In the genomic region with DNA sequence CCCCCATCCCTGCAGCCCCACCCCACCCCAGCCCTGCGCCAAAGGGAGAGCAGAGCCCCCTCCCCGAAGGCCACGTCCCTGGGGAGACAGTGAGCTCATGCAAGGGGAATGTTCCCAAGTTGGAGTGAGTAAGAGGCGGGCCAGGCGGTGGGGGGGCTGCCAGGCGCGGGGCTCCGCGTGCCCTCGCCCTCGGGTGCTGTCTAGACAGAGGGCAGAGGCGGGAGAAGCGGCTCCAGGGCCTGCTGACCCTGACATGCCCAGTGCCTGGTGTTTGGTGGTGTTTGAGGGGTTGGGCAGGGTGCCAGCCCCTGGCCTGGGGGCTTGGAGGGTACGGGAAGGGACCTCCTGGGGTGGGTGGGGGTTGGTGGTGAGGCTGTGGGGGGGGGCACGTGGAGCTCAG, we compare ENCODE assay signal across 10 cellular contexts. TPM values are rescaled to one million over a fixed set of nuclear protein-coding genes. Genes with fewer than 3 reads are reported as not detected.
A peak's percentile ranks its signal among the peaks of the same experiment; 100 is the strongest.
DNase-seq lines count a peak whose midpoint lies in the region; ATAC-seq and TF ChIP-seq lines count a peak whose summit lies in the region.
"Had no signal": no experiment of that assay in that cellular context is flagged by ENCODE, and none has a peak within 500 bp of the region (broad histone marks: within the 10 kb centered on the region; RNA-seq: fewer than 3 reads in every experiment).

No MANE protein-coding gene starts in this region.

- H3K4me2 ChIP-seq in IMR-90 (ENCODE audit: low read depth, low read length): peak overlapping the region; percentile 68

- H3K9me1 ChIP-seq in IMR-90 (ENCODE audit: insufficient read depth, low read length): peaks cover 12% of the 10 kb centered on the region

- H3K27me3 Mint-ChIP-seq in activated naive CD4-positive, alpha-beta T cell treated with anti-CD3 and anti-CD28 coated beads for 36 hours (ENCODE audit: low read depth): peaks cover 16% of the 10 kb centered on the region

- peak overlapping the region; percentile 69 for H2AFZ ChIP-seq in IMR-90 (replicated peaks; ENCODE audit: low read length, poor library complexity)

- H2AK9ac ChIP-seq in IMR-90 (replicated peaks; ENCODE audit: low read depth, low read length, poor library complexity): peak overlapping the region; percentile 99

- H3K4me1 ChIP-seq in IMR-90 (ENCODE audit: control insufficient read depth, insufficient read depth, low read length): peaks cover 19% of the 10 kb centered on the region

- peak; percentile 3 for ATAC-seq in IMR-90 (ENCODE audit: low read depth)
- ATAC-seq in stimulated activated effector memory CD8-positive, alpha-beta T cell treated with anti-CD3 and anti-CD28 coated beads, Interleukin-12 subunit alpha, Interleukin-12 subunit beta, amount 100 ng/mL, for 72 hours: no peak

- no peak overlapping the region for H2BK20ac ChIP-seq in IMR-90 (ENCODE audit: low read depth, low read length)

- dilution Hi-C loops in IMR-90 (cut with HindIII; ENCODE audit: low sequenced_read_pairs, unreplicated experiment): no loop called here

- H3K18ac ChIP-seq in IMR-90 (ENCODE audit: low read depth, low read length): no peak overlapping the region

- H2BK15ac ChIP-seq in IMR-90 (ENCODE audit: low read depth, low read length): no peak overlapping the region

- peak overlapping the region; percentile 90 for H3K4ac ChIP-seq in IMR-90 (ENCODE audit: low read depth, low read length)

- WGBS in IMR-90 (ENCODE audit: extremely low coverage in 2 of 2, insufficient read length in 1 of 2), 2 experiments: 0% methylated on average over 1 of the region's 15 CpGs; no CpG with 5 or more reads in 1 of the 2 experiments

- peak overlapping the region; percentile 57; the same call in 1 of the 2 replicates for H2BK120ac ChIP-seq in IMR-90 (ENCODE audit: low read depth, low read length)

- H3K14ac ChIP-seq in IMR-90 (replicated peaks; ENCODE audit: low read depth, low read length): peak overlapping the region; percentile 78; the same call in 1 of the 2 replicates

- no peak overlapping the region for H3K23ac ChIP-seq in IMR-90 (ENCODE audit: low read depth, low read length)

- no peaks in the 10 kb centered on the region for H3K36me3 Mint-ChIP-seq in activated naive CD4-positive, alpha-beta T cell treated with anti-CD3 and anti-CD28 coated beads for 36 hours (ENCODE audit: low read depth)
- H3K36me3 Mint-ChIP-seq in stimulated activated effector memory CD8-positive, alpha-beta T cell treated with anti-CD3 and anti-CD28 coated beads, Interleukin-12 subunit alpha, Interleukin-12 subunit beta, amount 100 ng/mL, for 72 hours: peaks cover 8% of the 10 kb centered on the region
- H3K36me3 Mint-ChIP-seq: CD4-positive, alpha-beta memory T cell had no signal

- CTCF ChIA-PET in IMR-90 (lab: Yijun Ruan, JAX): no interaction called here
- CTCF ChIA-PET in activated naive CD4-positive, alpha-beta T cell treated with anti-CD3 and anti-CD28 coated beads for 36 hours (lab: Charles Lee): interaction anchor here (1.1 kb wide), 1 partner anchor 13 kb away, joined by 3 read pairs; no protein-coding TSS in a partner anchor

- H3K27ac ChIP-seq in 22Rv1: peak overlapping the region; percentile 84
- H3K27ac ChIP-seq in IMR-90 (ENCODE audit: insufficient read depth, low read length): peak overlapping the region; percentile 63

- peaks cover 13% of the 10 kb centered on the region for H3K4me1 Mint-ChIP-seq in activated naive CD4-positive, alpha-beta T cell treated with anti-CD3 and anti-CD28 coated beads for 36 hours (ENCODE audit: low read depth)
- H3K4me1 Mint-ChIP-seq in stimulated activated effector memory CD8-positive, alpha-beta T cell treated with anti-CD3 and anti-CD28 coated beads, Interleukin-12 subunit alpha, Interleukin-12 subunit beta, amount 100 ng/mL, for 72 hours: peaks cover 8% of the 10 kb centered on the region

- no peak for TF ChIP-seq POLR2A in IMR-90 (IDR thresholded peaks at IDR 0.05; ENCODE audit: low read depth, low read length)

- no peaks in the 10 kb centered on the region; the same call in 1 of the 2 replicates for H3K36me3 ChIP-seq in IMR-90 (ENCODE audit: control insufficient read depth, insufficient read depth, low read length)

- no peaks in the 10 kb centered on the region for H3K9me3 Mint-ChIP-seq in activated naive CD4-positive, alpha-beta T cell treated with anti-CD3 and anti-CD28 coated beads for 36 hours
- H3K9me3 Mint-ChIP-seq in stimulated activated effector memory CD8-positive, alpha-beta T cell treated with anti-CD3 and anti-CD28 coated beads, Interleukin-12 subunit alpha, Interleukin-12 subunit beta, amount 100 ng/mL, for 72 hours: no peaks in the 10 kb centered on the region

- peak overlapping the region; percentile 90; the same call in 1 of the 2 replicates for H3K9ac ChIP-seq in IMR-90 (ENCODE audit: low read depth, low read length)

- no peaks in the 10 kb centered on the region for H3K9me3 ChIP-seq in IMR-90 (ENCODE audit: control insufficient read depth, insufficient read depth, low read length)

- POLR2A ChIA-PET in IMR-90 (lab: Charles Lee; ENCODE audit: unreplicated experiment): interaction anchor here (0.7 kb wide), 2 partner anchors 76 to 280 kb away, joined by 3 read pairs; no protein-coding TSS in a partner anchor

- no peak for TF ChIP-seq CTCF in 22Rv1 (IDR thresholded peaks at IDR 0.05)
- no peak for TF ChIP-seq CTCF in IMR-90 (conservative IDR thresholded peaks at IDR 0.05; ENCODE audit: low read depth, low read length)
- TF ChIP-seq CTCF in choroid plexus epithelial cell (conservative IDR thresholded peaks at IDR 0.05; ENCODE audit: low read depth, low read length): no peak

- peak overlapping the region; percentile 94; the same call in 1 of the 2 replicates for H2AK5ac ChIP-seq in IMR-90 (ENCODE audit: low read depth, low read length)

- peak overlapping the region; percentile 84 to 98; a peak in 2 of 4 replicates for H4K8ac ChIP-seq in IMR-90 (ENCODE audit: low read depth in 2 of 2, low read length in 2 of 2)

- peak overlapping the region; percentile 89 for H2BK5ac ChIP-seq in IMR-90 (ENCODE audit: low read depth, low read length, poor library complexity, severe bottlenecking)

- no peak overlapping the region for H3K56ac ChIP-seq in IMR-90 (ENCODE audit: extremely low read depth, insufficient read depth, low read length)

- no peaks in the 10 kb centered on the region for H3K27me3 ChIP-seq in IMR-90 (ENCODE audit: control insufficient read depth, insufficient read depth, low read length)

- H3K79me1 ChIP-seq in IMR-90 (ENCODE audit: low read depth in 1 of 2, low read length in 2 of 2): peaks cover 13 to 43% of the 10 kb centered on the region in 2 experiments; a peak in 3 of 4 replicates

- peak overlapping the region; percentile 47; the same call in 1 of the 2 replicates for H4K91ac ChIP-seq in IMR-90 (ENCODE audit: insufficient read depth, low read depth, low read length)

- peak overlapping the region; percentile 81; the same call in 1 of the 2 replicates for H3K4me3 ChIP-seq in IMR-90 (ENCODE audit: insufficient read depth, low read depth, low read length)
- peak overlapping the region; percentile 74 for H3K4me3 ChIP-seq in choroid plexus epithelial cell (ENCODE audit: low read depth, low read length)

- H4K5ac ChIP-seq in IMR-90 (ENCODE audit: low read depth, low read length): no peak overlapping the region

- no peak overlapping the region for H3K27ac Mint-ChIP-seq in activated naive CD4-positive, alpha-beta T cell treated with anti-CD3 and anti-CD28 coated beads for 36 hours
- no peak overlapping the region for H3K27ac Mint-ChIP-seq in stimulated activated effector memory CD8-positive, alpha-beta T cell treated with anti-CD3 and anti-CD28 coated beads, Interleukin-12 subunit alpha, Interleukin-12 subunit beta, amount 100 ng/mL, for 72 hours
- H3K27ac Mint-ChIP-seq: CD4-positive, alpha-beta memory T cell had no signal

- intact Hi-C loops in IMR-90 (cut with micrococcal nuclease): no loop called here
- intact Hi-C loops in activated naive CD4-positive, alpha-beta T cell treated with anti-CD3 and anti-CD28 coated beads for 36 hours (cut with micrococcal nuclease): no loop called here

- DNase-seq in IMR-90 (peak; percentile 79), choroid plexus epithelial cell (ENCODE audit: low read depth) (peak; percentile 87), lung microvascular endothelial cell (ENCODE audit: low read depth in 2 of 2) (peak; percentile 31 to 69), activated gamma-delta T cell (lab: John Stamatoyannopoulos, UW) (no peak), cerebellum (ENCODE audit: low spot score) (no peak)
- no peak for DNase-seq in activated naive CD4-positive, alpha-beta T cell treated with anti-CD3 and anti-CD28 coated beads for 36 hours
- DNase-seq in stimulated activated effector memory CD8-positive, alpha-beta T cell treated with anti-CD3 and anti-CD28 coated beads, Interleukin-12 subunit alpha, Interleukin-12 subunit beta, amount 100 ng/mL, for 72 hours (ENCODE audit: low spot score in 2 of 2): no peak
- DNase-seq: NCI-H748 treated with DMSO at 0.1 percent for 48 hours had no signal

- no peak for TF ChIP-seq RAD21 in IMR-90 (IDR thresholded peaks at IDR 0.05; ENCODE audit: low read length)

- peaks cover 18% of the 10 kb centered on the region for H4K20me1 ChIP-seq in IMR-90 (ENCODE audit: insufficient read depth, low read length)

- in situ Hi-C loops in IMR-90 (cut with MboI; ENCODE audit: low sequenced_read_pairs): no loop called here

- H3K4me3 Mint-ChIP-seq in activated naive CD4-positive, alpha-beta T cell treated with anti-CD3 and anti-CD28 coated beads for 36 hours: no peak overlapping the region
- no peak overlapping the region for H3K4me3 Mint-ChIP-seq in stimulated activated effector memory CD8-positive, alpha-beta T cell treated with anti-CD3 and anti-CD28 coated beads, Interleukin-12 subunit alpha, Interleukin-12 subunit beta, amount 100 ng/mL, for 72 hours

- no TSS peak for BruUV-seq in IMR-90 (replicated peaks; lab: Mats Ljungman, UMichigan)

RNA-seq across cellular contexts. Expression of a gene that starts 1.0 kb away (rescaled TPM):
- total RNA-seq in IMR-90 (2012; rRNA removed) (32.3 and 39.4 TPM in 2 replicates), lung microvascular endothelial cell (5.0 and 5.2 TPM in 2 replicates), cerebellum (3.2 TPM)
- 76.9 and 107 TPM in 2 replicates for polyA plus RNA-seq in IMR-90 (2012; rRNA removed)
- 42.3 and 113 TPM in 2 replicates for polyA plus RNA-seq in IMR-90 (2012; cell fraction: cytosol; rRNA removed)
- polyA plus RNA-seq in IMR-90 (2012; cell fraction: nucleus; rRNA removed; ENCODE audit: low replicate concordance): 262 and 579 TPM in 2 replicates
- total RNA-seq in activated naive CD4-positive, alpha-beta T cell treated with anti-CD3 and anti-CD28 coated beads for 36 hours: 1 to 10 TPM; 9.3 to 9.8 TPM

RNA-seq across cellular contexts. Expression of a gene that starts 14.2 kb away (rescaled TPM):
- total RNA-seq in IMR-90 (2012; rRNA removed): 7.0 and 8.6 TPM in 2 replicates
- polyA plus RNA-seq in IMR-90 (2012; rRNA removed): 25.8 and 27.4 TPM in 2 replicates
- 32.5 and 45.6 TPM in 2 replicates for polyA plus RNA-seq in IMR-90 (2012; cell fraction: cytosol; rRNA removed)
- 38.8 and 87.7 TPM in 2 replicates for polyA plus RNA-seq in IMR-90 (2012; cell fraction: nucleus; rRNA removed; ENCODE audit: low replicate concordance)
- total RNA-seq in lung microvascular endothelial cell: 25.5 and 27.8 TPM in 2 replicates
- total RNA-seq in activated naive CD4-positive, alpha-beta T cell treated with anti-CD3 and anti-CD28 coated beads for 36 hours: 100 to 1,000 TPM in 1 of 2 experiments, 10 to 100 TPM in 1; 99.5 to 108 TPM
- 13.2 TPM for total RNA-seq in cerebellum

RNA-seq across cellular contexts. Expression of a gene that starts 18.1 kb away (rescaled TPM):
- total RNA-seq in IMR-90 (2012; rRNA removed) (not detected in 2 replicates), lung microvascular endothelial cell (not detected in 2 replicates), cerebellum (not detected)
- not detected in 2 replicates for polyA plus RNA-seq in IMR-90 (2012; rRNA removed)
- polyA plus RNA-seq in IMR-90 (2012; cell fraction: cytosol; rRNA removed): not detected in 2 replicates
- not detected in 2 replicates for polyA plus RNA-seq in IMR-90 (2012; cell fraction: nucleus; rRNA removed; ENCODE audit: low replicate concordance)
- total RNA-seq in activated naive CD4-positive, alpha-beta T cell treated with anti-CD3 and anti-CD28 coated beads for 36 hours: not detected
- total RNA-seq: CD4-positive, alpha-beta memory T cell had no signal
- polyA plus RNA-seq: CD4-positive, alpha-beta memory T cell had no signal

RNA-seq across cellular contexts. Expression of a gene that starts 31.5 kb away (rescaled TPM):
- total RNA-seq in IMR-90 (2012; rRNA removed) (2.2 TPM in 2 replicates), lung microvascular endothelial cell (23.1 and 36.9 TPM in 2 replicates), cerebellum (44.6 TPM)
- 7.4 and 8.3 TPM in 2 replicates for polyA plus RNA-seq in IMR-90 (2012; rRNA removed)
- polyA plus RNA-seq in IMR-90 (2012; cell fraction: cytosol; rRNA removed): 7.9 and 11.3 TPM in 2 replicates
- 8.1 and 11.6 TPM in 2 replicates for polyA plus RNA-seq in IMR-90 (2012; cell fraction: nucleus; rRNA removed; ENCODE audit: low replicate concordance)
- 1 to 10 TPM in 1 of 2 experiments, under 1 TPM in 1; 0.84 to 1.0 TPM for total RNA-seq in activated naive CD4-positive, alpha-beta T cell treated with anti-CD3 and anti-CD28 coated beads for 36 hours
- total RNA-seq: CD4-positive, alpha-beta memory T cell had no signal
- polyA plus RNA-seq: CD4-positive, alpha-beta memory T cell had no signal

RNA-seq across cellular contexts. Expression of a gene that starts 37.5 kb away (rescaled TPM):
- total RNA-seq in IMR-90 (2012; rRNA removed): not detected in 2 replicates
- 0.14 and 0.24 TPM in 2 replicates for polyA plus RNA-seq in IMR-90 (2012; rRNA removed)
- 0.21 and 0.22 TPM in 2 replicates for polyA plus RNA-seq in IMR-90 (2012; cell fraction: cytosol; rRNA removed)
- 0.40 and 2.1 TPM in 2 replicates for polyA plus RNA-seq in IMR-90 (2012; cell fraction: nucleus; rRNA removed; ENCODE audit: low replicate concordance)
- total RNA-seq in lung microvascular endothelial cell: not detected in 2 replicates
- not detected for total RNA-seq in activated naive CD4-positive, alpha-beta T cell treated with anti-CD3 and anti-CD28 coated beads for 36 hours
- total RNA-seq in cerebellum: not detected
- polyA plus RNA-seq: CD4-positive, alpha-beta memory T cell had no signal

Comparison
In these comparisons a context has a peak if more than half of its experiments do, and no peak if none do; other contexts are left out.
1. DNase-seq: peak in IMR-90 (single experiment), choroid plexus epithelial cell (single experiment) and lung microvascular endothelial cell (2 of 2); none in activated naive CD4-positive, alpha-beta T cell treated with anti-CD3 and anti-CD28 coated beads for 36 hours (single experiment), activated gamma-delta T cell (single experiment), cerebellum (single experiment) and stimulated activated effector memory CD8-positive, alpha-beta T cell treated with anti-CD3 and anti-CD28 coated beads, Interleukin-12 subunit alpha, Interleukin-12 subunit beta, amount 100 ng/mL, for 72 hours (0 of 2).